Comparison of ENCODE assay signal across 17 cellular contexts in genomic region chr16:71440669-71441347, GRCh38. TPM values are rescaled to one million over a fixed set of nuclear protein-coding genes. Genes with fewer than 3 reads are reported as not detected.
A peak's percentile ranks its signal among the peaks of the same experiment; 100 is the strongest.
DNase-seq lines count a peak whose midpoint lies in the region; TF ChIP-seq lines count a peak whose summit lies in the region.
"Had no signal": no experiment of that assay in that cellular context is flagged by ENCODE, and none has a peak within 500 bp of the region (broad histone marks: within the 10 kb centered on the region; RNA-seq: fewer than 3 reads in every experiment).

No MANE protein-coding gene starts in this region.

- H3K4me3 Mint-ChIP-seq in Caco-2 (ENCODE audit: unreplicated experiment): no peak overlapping the region
- no peak overlapping the region for H3K4me3 Mint-ChIP-seq in activated T-helper 1 cell treated with anti-CD3 and anti-CD28 coated beads, Interleukin-12 subunit alpha, Interleukin-12 subunit beta, Interleukin-2, Interleukin-4 antibody, amounts not matched to agents 30 ng/mL and 10 ng/mL and 1 ng/mL, durations not matched to agents 14 hours and 24 hours and 36 hours
- H3K4me3 Mint-ChIP-seq: T-helper 1 cell treated with Interleukin-12 subunit alpha and Interleukin-12 subunit beta and Interleukin-4 antibody, amounts not matched to agents 30 μg/mL and 1 μg/mL, for 36 hours had no signal

- peak in 1 of 2 experiments; percentile 28 for DNase-seq in Caco-2
- no peak for DNase-seq in OCI-LY7 (ENCODE audit: low spot score)
- DNase-seq in germinal center (ENCODE audit: low spot score): peak; percentile 57
- DNase-seq in activated T-helper 1 cell treated with anti-CD3 and anti-CD28 coated beads, Interleukin-12 subunit alpha, Interleukin-12 subunit beta, Interleukin-2, Interleukin-4 antibody, amounts not matched to agents 30 ng/mL and 10 ng/mL and 1 ng/mL, durations not matched to agents 14 hours and 24 hours and 36 hours (ENCODE audit: low spot score): no peak
- no peak for DNase-seq in NCI-H2227 treated with DMSO at 0.1 percent for 48 hours (lab: John Stamatoyannopoulos, UW)
- no peak for DNase-seq in NCI-H2227 (lab: John Stamatoyannopoulos, UW; ENCODE audit: unreplicated experiment)
- DNase-seq in CD1c-positive myeloid dendritic cell (ENCODE audit: extremely low spot score): no peak
- DNase-seq: DMS79 treated with DMSO at 0.1 percent for 48 hours; effector CD8-positive, alpha-beta T cell; heart left ventricle; mesenchymal stem cell; NCI-H1436 treated with DMSO at 0.1 percent for 48 hours; NCI-H774 had no signal

- no peaks in the 10 kb centered on the region for H3K36me3 Mint-ChIP-seq in Caco-2 (ENCODE audit: insufficient read depth, unreplicated experiment)
- no peaks in the 10 kb centered on the region for H3K36me3 Mint-ChIP-seq in activated T-helper 1 cell treated with anti-CD3 and anti-CD28 coated beads, Interleukin-12 subunit alpha, Interleukin-12 subunit beta, Interleukin-2, Interleukin-4 antibody, amounts not matched to agents 30 ng/mL and 10 ng/mL and 1 ng/mL, durations not matched to agents 14 hours and 24 hours and 36 hours (ENCODE audit: low read depth)

- intact Hi-C loops in Caco-2 (cut with micrococcal nuclease; ENCODE audit: unreplicated experiment) (no loop called here), OCI-LY7 (cut with micrococcal nuclease; ENCODE audit: unreplicated experiment) (no loop called here)
- intact Hi-C loops in activated T-helper 1 cell treated with anti-CD3 and anti-CD28 coated beads, Interleukin-12 subunit alpha, Interleukin-12 subunit beta, Interleukin-2, Interleukin-4 antibody, amounts not matched to agents 30 ng/mL and 10 ng/mL and 1 ng/mL, durations not matched to agents 14 hours and 24 hours and 36 hours (cut with micrococcal nuclease): no loop called here

- CTCF ChIA-PET in Caco-2 (lab: Charles Lee): interaction anchor here (0.6 kb wide), 1 partner anchor 169 kb away, joined by 8 read pairs; no protein-coding TSS in a partner anchor
- CTCF ChIA-PET in OCI-LY7 (lab: Charles Lee; ENCODE audit: unreplicated experiment): no interaction called here

- H3K27me3 Mint-ChIP-seq in Caco-2 (ENCODE audit: insufficient read depth, unreplicated experiment): peaks cover 22% of the 10 kb centered on the region
- H3K27me3 Mint-ChIP-seq in activated T-helper 1 cell treated with anti-CD3 and anti-CD28 coated beads, Interleukin-12 subunit alpha, Interleukin-12 subunit beta, Interleukin-2, Interleukin-4 antibody, amounts not matched to agents 30 ng/mL and 10 ng/mL and 1 ng/mL, durations not matched to agents 14 hours and 24 hours and 36 hours (ENCODE audit: insufficient read depth): peaks cover 2% of the 10 kb centered on the region

- H3K4me2 ChIP-seq in OCI-LY7 (ENCODE audit: low read length): no peak overlapping the region

- H3K27me3 ChIP-seq in Caco-2 (replicated peaks; ENCODE audit: control insufficient read depth, insufficient read depth, low read length): no peaks in the 10 kb centered on the region
- H3K27me3 ChIP-seq: adrenal gland had no signal

- no peak overlapping the region for H3K4me3 ChIP-seq in Caco-2 (ENCODE audit: low read depth, low read length)
- no peak overlapping the region for H3K4me3 ChIP-seq in OCI-LY7 (ENCODE audit: low read depth, low read length, poor library complexity, severe bottlenecking)
- H3K4me3 ChIP-seq: adrenal gland, heart left ventricle had no signal

- no peak overlapping the region for H3K27ac Mint-ChIP-seq in Caco-2 (ENCODE audit: unreplicated experiment)
- H3K27ac Mint-ChIP-seq in activated T-helper 1 cell treated with anti-CD3 and anti-CD28 coated beads, Interleukin-12 subunit alpha, Interleukin-12 subunit beta, Interleukin-2, Interleukin-4 antibody, amounts not matched to agents 30 ng/mL and 10 ng/mL and 1 ng/mL, durations not matched to agents 14 hours and 24 hours and 36 hours: no peak overlapping the region
- H3K27ac Mint-ChIP-seq: T-helper 1 cell treated with Interleukin-12 subunit alpha and Interleukin-12 subunit beta and Interleukin-4 antibody, amounts not matched to agents 30 μg/mL and 1 μg/mL, for 36 hours had no signal

- H3K36me3 ChIP-seq in Caco-2 (ENCODE audit: control insufficient read depth, insufficient read depth, low read length) (no peaks in the 10 kb centered on the region), OCI-LY7 (ENCODE audit: insufficient read depth, low read length) (no peaks in the 10 kb centered on the region)
- H3K36me3 ChIP-seq: adrenal gland, heart left ventricle had no signal

- H3K79me2 ChIP-seq in OCI-LY7 (ENCODE audit: insufficient read depth, low read depth, low read length): no peaks in the 10 kb centered on the region

- H3K9me3 ChIP-seq in Caco-2: peaks cover 7% of the 10 kb centered on the region; the same call in 1 of the 2 replicates
- no peaks in the 10 kb centered on the region for H3K9me3 ChIP-seq in OCI-LY7 (ENCODE audit: low read length)

- no peaks in the 10 kb centered on the region for H4K20me1 ChIP-seq in OCI-LY7 (ENCODE audit: insufficient read depth, low read length)

- H3K4me1 ChIP-seq in Caco-2: no peaks in the 10 kb centered on the region
- H3K4me1 ChIP-seq in OCI-LY7 (ENCODE audit: insufficient read depth, low read length, poor library complexity, severe bottlenecking): no peaks in the 10 kb centered on the region
- H3K4me1 ChIP-seq: adrenal gland, heart left ventricle had no signal

- H2AFZ ChIP-seq in OCI-LY7 (ENCODE audit: low read length): no peak overlapping the region

- H3K9me3 Mint-ChIP-seq in Caco-2 (ENCODE audit: unreplicated experiment): peaks cover 17% of the 10 kb centered on the region
- H3K9me3 Mint-ChIP-seq in activated T-helper 1 cell treated with anti-CD3 and anti-CD28 coated beads, Interleukin-12 subunit alpha, Interleukin-12 subunit beta, Interleukin-2, Interleukin-4 antibody, amounts not matched to agents 30 ng/mL and 10 ng/mL and 1 ng/mL, durations not matched to agents 14 hours and 24 hours and 36 hours: peaks cover 15% of the 10 kb centered on the region

- POLR2A ChIA-PET in Caco-2 (lab: Charles Lee): no interaction called here
- POLR2A ChIA-PET in OCI-LY7 (lab: Charles Lee): interaction anchor here (0.7 kb wide), 1 partner anchor 95 kb away, joined by 3 read pairs; no protein-coding TSS in a partner anchor

- no TSS peak for BruUV-seq in Caco-2 (replicated peaks; lab: Mats Ljungman, UMichigan)
- no TSS peak for BruUV-seq in OCI-LY7 (replicated peaks; lab: Mats Ljungman, UMichigan)

- no peaks in the 10 kb centered on the region for H3K4me1 Mint-ChIP-seq in Caco-2 (ENCODE audit: low read depth, unreplicated experiment)
- H3K4me1 Mint-ChIP-seq in activated T-helper 1 cell treated with anti-CD3 and anti-CD28 coated beads, Interleukin-12 subunit alpha, Interleukin-12 subunit beta, Interleukin-2, Interleukin-4 antibody, amounts not matched to agents 30 ng/mL and 10 ng/mL and 1 ng/mL, durations not matched to agents 14 hours and 24 hours and 36 hours (ENCODE audit: low read depth): no peaks in the 10 kb centered on the region

- H3K9me2 ChIP-seq in OCI-LY7 (ENCODE audit: insufficient read depth, low read length): no peaks in the 10 kb centered on the region

- no peak overlapping the region for H3K27ac ChIP-seq in OCI-LY7 (ENCODE audit: low read depth, low read length, poor library complexity, severe bottlenecking)
- H3K27ac ChIP-seq: adrenal gland, heart left ventricle had no signal

- TF ChIP-seq CTCF in Caco-2 (IDR thresholded peaks at IDR 0.05; ENCODE audit: insufficient read depth in 1 of 2, low read depth in 1 of 2, low read length in 1 of 2, severe bottlenecking in 1 of 2, unreplicated experiment in 1 of 2): peak; percentile 30 to 40
- TF ChIP-seq CTCF in GM12872 (IDR thresholded peaks at IDR 0.05; ENCODE audit: insufficient read depth, low read depth, low read length): peak; percentile 58; the same call in 2 of the 3 replicates
- TF ChIP-seq CTCF in OCI-LY7 (conservative IDR thresholded peaks at IDR 0.05; ENCODE audit: low read length): peak; percentile 50

RNA-seq across cellular contexts. Expression of gene TLE7, which starts 1.0 kb away (rescaled TPM):
- not detected in 2 replicates for total RNA-seq in Caco-2 (2022)
- not detected in 2 replicates for total RNA-seq in OCI-LY7 (2014; rRNA removed; shearing (Covaris generic))
- not detected in 2 replicates for total RNA-seq in OCI-LY7 (2022)
- total RNA-seq in activated T-helper 1 cell treated with anti-CD3 and anti-CD28 coated beads, Interleukin-12 subunit alpha, Interleukin-12 subunit beta, Interleukin-2, Interleukin-4 antibody, amounts not matched to agents 30 ng/mL and 10 ng/mL and 1 ng/mL, durations not matched to agents 14 hours and 24 hours and 36 hours: not detected in 2 replicates
- total RNA-seq: activated CD8-positive, alpha-beta memory T cell treated with anti-CD3 and anti-CD28 coated beads for 36 hours; adrenal gland; heart left ventricle had no signal

RNA-seq across cellular contexts. Expression of gene ZNF23, which starts 21.2 kb away (rescaled TPM):
- total RNA-seq in Caco-2 (2022) (8.5 and 9.6 TPM in 2 replicates), OCI-LY7 (2022) (11.3 and 11.8 TPM in 2 replicates)
- total RNA-seq in OCI-LY7 (2014; rRNA removed; shearing (Covaris generic)): 6.2 and 7.4 TPM in 2 replicates
- 4.9 and 6.4 TPM in 2 replicates for total RNA-seq in activated T-helper 1 cell treated with anti-CD3 and anti-CD28 coated beads, Interleukin-12 subunit alpha, Interleukin-12 subunit beta, Interleukin-2, Interleukin-4 antibody, amounts not matched to agents 30 ng/mL and 10 ng/mL and 1 ng/mL, durations not matched to agents 14 hours and 24 hours and 36 hours

RNA-seq across cellular contexts. Expression of gene ZNF19, which starts 48.3 kb away (rescaled TPM):
- total RNA-seq in Caco-2 (2022) (5.1 TPM in 2 replicates), OCI-LY7 (2022) (3.9 and 5.3 TPM in 2 replicates)
- 3.5 and 3.7 TPM in 2 replicates for total RNA-seq in OCI-LY7 (2014; rRNA removed; shearing (Covaris generic))
- 1.7 and 2.1 TPM in 2 replicates for total RNA-seq in activated T-helper 1 cell treated with anti-CD3 and anti-CD28 coated beads, Interleukin-12 subunit alpha, Interleukin-12 subunit beta, Interleukin-2, Interleukin-4 antibody, amounts not matched to agents 30 ng/mL and 10 ng/mL and 1 ng/mL, durations not matched to agents 14 hours and 24 hours and 36 hours
